Comparison of ENCODE assay signal across 8 cellular contexts in genomic region chr17:45316271-45317112, GRCh38. TPM values are rescaled to one million over a fixed set of nuclear protein-coding genes. Genes with fewer than 3 reads are reported as not detected.
DNase-seq lines count a peak whose midpoint lies in the region; ATAC-seq and TF ChIP-seq lines count a peak whose summit lies in the region.

TSS of gene MAP3K14 (minus strand) at chr17:45317020. CDS start at chr17:45290745, 26,275 bp downstream.

- H3K4me1 Mint-ChIP-seq in CD8-positive, alpha-beta T cell (ENCODE audit: low read depth), result peaks cover 81% of the 10 kb centered on the region

- intact Hi-C loops in CD8-positive, alpha-beta T cell (cut with DNase I, micrococcal nuclease), result loop anchor here (1.0 to 5.0 kb wide), 16 partner anchors 14 to 876 kb away; partner anchors contain the start of genes FMNL1 (in 2 of the 2), HEXIM1 (in 2 of the 2), ACBD4 (in 1 of the 2) and HEXIM2 (in 1 of the 2)
- intact Hi-C loops in heart right ventricle (cut with DNase I), result loop anchor here in 6 of 10 donors (1.0 to 10.0 kb wide), 6 partner anchors 23 to 172 kb away; partner anchors contain the start of genes FMNL1 (in 1 of the 6) and HEXIM1 (in 1 of the 6)
- intact Hi-C loops in posterior cingulate gyrus (cut with DNase I), result loop anchor here (1.0 to 10.0 kb wide), 3 partner anchors 39 to 169 kb away; partner anchors contain the start of gene HEXIM1

- H2AFZ ChIP-seq in SU-DHL-6 (ENCODE audit: low read depth, low read length, severe bottlenecking), result peak within 1 kb of the TSS; percentile 73

- H3K9me3 Mint-ChIP-seq in CD8-positive, alpha-beta T cell, result no peaks in the 10 kb centered on the region

- peak within 1 kb of the TSS; percentile 95 for H3K4me3 Mint-ChIP-seq in CD8-positive, alpha-beta T cell

- H3K79me2 ChIP-seq in SU-DHL-6 (ENCODE audit: insufficient read depth, low read length), result peaks cover 49% of the 10 kb centered on the region

- peak within 1 kb of the TSS; percentile 81 for H3K4me3 ChIP-seq in CD8-positive, alpha-beta T cell (ENCODE audit: low read depth, low read length)
- H3K4me3 ChIP-seq in HUES64 (ENCODE audit: low read length), result peak within 1 kb of the TSS; percentile 61
- H3K4me3 ChIP-seq in SU-DHL-6 (ENCODE audit: insufficient read depth, low read length, poor library complexity, severe bottlenecking), result peak within 1 kb of the TSS; percentile 60
- H3K4me3 ChIP-seq in adipocyte (ENCODE audit: low read length), result peak within 1 kb of the TSS; percentile 91
- peak within 1 kb of the TSS; percentile 68 to 95 (median 82) for H3K4me3 ChIP-seq in heart right ventricle

- DNase-seq in CD8-positive, alpha-beta T cell, result peak; percentile 30 to 83 (median 64)
- DNase-seq in adipocyte (ENCODE audit: low read depth), result peak; percentile 92
- peak; percentile 60 to 80 for DNase-seq in heart right ventricle
- peak; percentile 26 to 87 (median 43) for DNase-seq in posterior cingulate gyrus
- no peak for DNase-seq in globus pallidus (ENCODE audit: low spot score)

- H3K27me3 ChIP-seq in CD8-positive, alpha-beta T cell (ENCODE audit: insufficient read depth, low read length), result no peaks in the 10 kb centered on the region
- H3K27me3 ChIP-seq in HUES64 (ENCODE audit: insufficient read depth, low read length) (peaks cover 9% of the 10 kb centered on the region), SU-DHL-6 (ENCODE audit: low read length) (no peaks in the 10 kb centered on the region), adipocyte (replicated peaks; ENCODE audit: control insufficient read depth, insufficient read depth, low read length) (no peaks in the 10 kb centered on the region), heart right ventricle (no peaks in the 10 kb centered on the region)

- no peaks in the 10 kb centered on the region for H3K9me2 ChIP-seq in SU-DHL-6 (replicated peaks; ENCODE audit: insufficient read depth, low read length)

- no peaks in the 10 kb centered on the region; the same call in 1 of the 2 replicates for H4K20me1 ChIP-seq in SU-DHL-6 (ENCODE audit: low read depth, low read length)

- POLR2A ChIA-PET in CD8-positive, alpha-beta T cell (lab: Charles Lee), result interaction anchor here (0.7 to 3.7 kb wide), 26 partner anchors 9 to 255 kb away, joined by 3 to 28 read pairs (median 4); partner anchors contain the start of genes ACBD4, FMNL1, HEXIM1 and HEXIM2

- H3K36me3 ChIP-seq in CD8-positive, alpha-beta T cell (ENCODE audit: insufficient read depth, low read length), result no peaks in the 10 kb centered on the region
- no peaks in the 10 kb centered on the region for H3K36me3 ChIP-seq in HUES64 (ENCODE audit: insufficient read depth, low read length)
- H3K36me3 ChIP-seq in SU-DHL-6 (ENCODE audit: low read length), result no peaks in the 10 kb centered on the region
- no peaks in the 10 kb centered on the region for H3K36me3 ChIP-seq in adipocyte (ENCODE audit: control insufficient read depth, insufficient read depth, low read length, severe bottlenecking)
- peaks cover 0 to 4% (median 0%) of the 10 kb centered on the region in 9 donors for H3K36me3 ChIP-seq in heart right ventricle

- H3K36me3 Mint-ChIP-seq in CD8-positive, alpha-beta T cell, result peaks cover 14% of the 10 kb centered on the region

- H3K9me3 ChIP-seq in CD8-positive, alpha-beta T cell (ENCODE audit: low read length), result no peaks in the 10 kb centered on the region
- H3K9me3 ChIP-seq in HUES64 (ENCODE audit: insufficient read depth, low read depth, low read length), result no peaks in the 10 kb centered on the region
- H3K9me3 ChIP-seq in SU-DHL-6 (ENCODE audit: insufficient read depth, low read length), result no peaks in the 10 kb centered on the region
- H3K9me3 ChIP-seq in adipocyte (ENCODE audit: control insufficient read depth, low read length), result no peaks in the 10 kb centered on the region
- no peaks in the 10 kb centered on the region for H3K9me3 ChIP-seq in heart right ventricle

- peak within 1 kb of the TSS; percentile 84 for H3K9ac ChIP-seq in HUES64 (ENCODE audit: low read depth, low read length)
- H3K9ac ChIP-seq in SU-DHL-6 (ENCODE audit: low read length), result peak within 1 kb of the TSS; percentile 65
- peak within 1 kb of the TSS; percentile 89 for H3K9ac ChIP-seq in adipocyte (ENCODE audit: low read length)

- peak within 1 kb of the TSS; percentile 94 for H3K27ac Mint-ChIP-seq in CD8-positive, alpha-beta T cell

- H3K4me2 ChIP-seq in SU-DHL-6 (ENCODE audit: low read depth, low read length, poor library complexity, severe bottlenecking), result peak within 1 kb of the TSS; percentile 84

- peaks cover 25% of the 10 kb centered on the region for H3F3A ChIP-seq in SU-DHL-6 (ENCODE audit: insufficient read depth)

- WGBS in HUES64, result under 1% methylated on average over 89 of the region's 89 CpGs
- WGBS in heart right ventricle, 2 donors, result 0% methylated on average over 66 to 89 of the region's 89 CpGs

- TF ChIP-seq CTCF in CD8-positive, alpha-beta T cell (IDR thresholded peaks at IDR 0.05), result peak; percentile 38
- no peak for TF ChIP-seq CTCF in SU-DHL-6 (IDR thresholded peaks at IDR 0.05; ENCODE audit: insufficient read depth, low read length, poor library complexity, severe bottlenecking)
- peak in 5 of 9 donors; percentile 9 to 48 (median 30) for TF ChIP-seq CTCF in heart right ventricle (IDR thresholded peaks at IDR 0.05)

- CTCF ChIA-PET in CD8-positive, alpha-beta T cell (lab: Charles Lee), result interaction anchor here (0.6 to 8.4 kb wide), 25 partner anchors 8 to 334 kb away, joined by 3 to 104 read pairs (median 4); partner anchors contain the start of gene ACBD4

- H3K27me3 Mint-ChIP-seq in CD8-positive, alpha-beta T cell (ENCODE audit: low read depth), result no peaks in the 10 kb centered on the region

- H3K27ac ChIP-seq in CD8-positive, alpha-beta T cell (ENCODE audit: low read depth, low read length), result peak within 1 kb of the TSS; percentile 75
- H3K27ac ChIP-seq in HUES64 (ENCODE audit: low read depth, low read length), result peak within 1 kb of the TSS; percentile 86; the same call in 1 of the 2 replicates
- peak within 1 kb of the TSS; percentile 75 for H3K27ac ChIP-seq in SU-DHL-6 (ENCODE audit: low read depth, low read length)
- H3K27ac ChIP-seq in heart right ventricle, result peak within 1 kb of the TSS; percentile 65 to 98 (median 96)

- peaks cover 77% of the 10 kb centered on the region for H3K4me1 ChIP-seq in CD8-positive, alpha-beta T cell (ENCODE audit: insufficient read depth, low read length)
- H3K4me1 ChIP-seq in HUES64 (ENCODE audit: insufficient read depth, low read length), result peaks cover 36% of the 10 kb centered on the region; the same call in 1 of the 2 replicates
- H3K4me1 ChIP-seq in adipocyte (ENCODE audit: control insufficient read depth, insufficient read depth, low read length), result peaks cover 68% of the 10 kb centered on the region
- H3K4me1 ChIP-seq in heart right ventricle, result peaks cover 12 to 74% (median 54%) of the 10 kb centered on the region in 9 donors

- ATAC-seq in CD8-positive, alpha-beta T cell, result peak; percentile 26
- peak; percentile 21 for ATAC-seq in GM19455 (IDR thresholded peaks at IDR 0.05; ENCODE audit: unreplicated experiment)
- ATAC-seq in heart right ventricle, result peak; percentile 3 to 68 (median 42)

RNA-seq across cellular contexts. Expression of gene MAP3K14, which starts in this region (rescaled TPM):
- total RNA-seq in CD8-positive, alpha-beta T cell, result 10 to 100 TPM; 38.1 to 39.1 TPM
- 3.4 TPM for polyA plus RNA-seq in HUES64 (2013, experiment 1 of 2)
- 3.2 TPM for polyA plus RNA-seq in HUES64 (2013, experiment 2 of 2)
- 10 to 100 TPM in 9 of 10 donors, 1 to 10 TPM in 1; 6.7 to 24.1 (median 12.6) TPM for total RNA-seq in heart right ventricle
- 10 to 100 TPM in 1 of 2 donors, 1 to 10 TPM in 1; 7.9 to 15.9 TPM for polyA plus RNA-seq in heart right ventricle
